Comparison of ENCODE assay signal across 8 cellular contexts in the genomic region with DNA sequence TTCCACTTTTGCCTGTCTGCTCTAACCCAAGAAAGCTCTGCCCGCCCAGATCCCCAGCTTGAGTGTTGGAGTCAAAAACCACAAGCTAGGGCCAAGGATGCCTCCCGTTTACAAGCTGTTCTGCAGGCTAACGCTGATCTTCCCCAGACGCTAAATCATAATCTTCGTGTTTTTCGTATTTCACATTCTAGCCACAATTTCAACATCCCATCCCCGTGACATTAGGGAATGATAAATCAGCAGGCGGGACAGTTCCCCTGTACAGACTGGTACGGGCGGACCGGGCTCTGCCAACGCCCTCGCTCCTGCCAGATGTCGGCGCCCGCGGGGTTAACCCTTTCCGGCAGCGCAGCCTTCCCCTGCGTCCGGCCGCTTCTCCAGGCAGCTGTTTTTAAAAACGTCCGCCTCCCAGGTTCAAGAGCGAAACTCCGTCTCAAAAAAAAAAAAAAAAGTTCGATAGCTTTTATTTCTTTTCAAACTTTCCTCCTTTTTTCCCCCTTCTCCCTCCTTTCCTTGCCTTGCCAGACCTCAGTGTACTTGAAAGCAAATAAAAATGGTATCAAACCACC.
DNase-seq lines count a peak whose midpoint lies in the region; ATAC-seq and TF ChIP-seq lines count a peak whose summit lies in the region.

No MANE protein-coding gene starts in this region.

- H3K9me2 ChIP-seq in GM23338 (ENCODE audit: insufficient read depth) = no peaks in the 10 kb centered on the region

- H3K36me3 Mint-ChIP-seq in GM23338 (ENCODE audit: low read depth) = no peaks in the 10 kb centered on the region

- peak overlapping the region; percentile 81 for H3K4me2 ChIP-seq in GM23338

- peaks cover 20% of the 10 kb centered on the region for H3K4me1 ChIP-seq in GM23338 (ENCODE audit: insufficient read depth)
- H3K4me1 ChIP-seq in lower lobe of right lung = peaks cover 14% of the 10 kb centered on the region

- TF ChIP-seq CTCF in GM23338 (conservative IDR thresholded peaks at IDR 0.05; ENCODE audit: low read depth in 2 of 2) (peak in 1 of 2 experiments; percentile 14; a peak in 1 of 4 replicates), lower lobe of right lung (IDR thresholded peaks at IDR 0.05) (no peak)

- H2AFZ ChIP-seq in GM23338 = peak overlapping the region; percentile 70; the same call in 1 of the 2 replicates

- intact Hi-C loops in lower lobe of right lung (cut with DNase I) = no loop called here

- ATAC-seq in GM23338 (peak; percentile 94), lower lobe of right lung (peak; percentile 81 to 83), GM21825 (IDR thresholded peaks at IDR 0.05; ENCODE audit: unreplicated experiment) (no peak), HG03039 (IDR thresholded peaks at IDR 0.05; ENCODE audit: unreplicated experiment) (no peak)

- peaks cover 19% of the 10 kb centered on the region for H3K4me1 Mint-ChIP-seq in GM23338

- peak overlapping the region; percentile 69 for H3K4me3 Mint-ChIP-seq in GM23338

- H3K4me3 ChIP-seq in GM23338 (peak overlapping the region; percentile 59), lower lobe of right lung (peak overlapping the region; percentile 40)

- H3K27me3 ChIP-seq in GM23338 (ENCODE audit: insufficient read depth) = peaks cover 24% of the 10 kb centered on the region
- peaks cover 40% of the 10 kb centered on the region for H3K27me3 ChIP-seq in lower lobe of right lung (ENCODE audit: low read depth)

- no peaks in the 10 kb centered on the region for H3K9me3 Mint-ChIP-seq in GM23338

- H3K27ac ChIP-seq in GM23338 (ENCODE audit: low read depth) (no peak overlapping the region), lower lobe of right lung (no peak overlapping the region), temporal lobe (ENCODE audit: low read depth, low read length) (peak overlapping the region; percentile 95)

- H3K79me2 ChIP-seq in GM23338 (replicated peaks; ENCODE audit: insufficient read depth) = no peaks in the 10 kb centered on the region

- H3F3A ChIP-seq in GM23338 (replicated peaks; ENCODE audit: low read depth) = no peaks in the 10 kb centered on the region; the same call in 1 of the 2 replicates

- H3K9me3 ChIP-seq in lower lobe of right lung = no peaks in the 10 kb centered on the region

- H3K36me3 ChIP-seq in GM23338 (ENCODE audit: insufficient read depth) = no peaks in the 10 kb centered on the region
- no peaks in the 10 kb centered on the region for H3K36me3 ChIP-seq in lower lobe of right lung

- H3K27me3 Mint-ChIP-seq in GM23338 (ENCODE audit: insufficient read depth, low read depth, poor library complexity) = peaks cover 4% of the 10 kb centered on the region

- H4K20me1 ChIP-seq in GM23338 (replicated peaks; ENCODE audit: insufficient read depth) = no peaks in the 10 kb centered on the region

- DNase-seq in GM23338 (ENCODE audit: low spot score) (peak; percentile 76), RPMI8226 (peak; percentile 14), ecto neural progenitor cell (ENCODE audit: low spot score) (peak; percentile 63), lower lobe of right lung (peak; percentile 75), NAMALWA (ENCODE audit: low spot score) (no peak)

- no peak overlapping the region for H3K27ac Mint-ChIP-seq in GM23338

TF ChIP-seq in GM23338, 12 proteins besides CTCF, POLR2A, EP300 and RAD21:
- TF ChIP-seq, protein P1, sequence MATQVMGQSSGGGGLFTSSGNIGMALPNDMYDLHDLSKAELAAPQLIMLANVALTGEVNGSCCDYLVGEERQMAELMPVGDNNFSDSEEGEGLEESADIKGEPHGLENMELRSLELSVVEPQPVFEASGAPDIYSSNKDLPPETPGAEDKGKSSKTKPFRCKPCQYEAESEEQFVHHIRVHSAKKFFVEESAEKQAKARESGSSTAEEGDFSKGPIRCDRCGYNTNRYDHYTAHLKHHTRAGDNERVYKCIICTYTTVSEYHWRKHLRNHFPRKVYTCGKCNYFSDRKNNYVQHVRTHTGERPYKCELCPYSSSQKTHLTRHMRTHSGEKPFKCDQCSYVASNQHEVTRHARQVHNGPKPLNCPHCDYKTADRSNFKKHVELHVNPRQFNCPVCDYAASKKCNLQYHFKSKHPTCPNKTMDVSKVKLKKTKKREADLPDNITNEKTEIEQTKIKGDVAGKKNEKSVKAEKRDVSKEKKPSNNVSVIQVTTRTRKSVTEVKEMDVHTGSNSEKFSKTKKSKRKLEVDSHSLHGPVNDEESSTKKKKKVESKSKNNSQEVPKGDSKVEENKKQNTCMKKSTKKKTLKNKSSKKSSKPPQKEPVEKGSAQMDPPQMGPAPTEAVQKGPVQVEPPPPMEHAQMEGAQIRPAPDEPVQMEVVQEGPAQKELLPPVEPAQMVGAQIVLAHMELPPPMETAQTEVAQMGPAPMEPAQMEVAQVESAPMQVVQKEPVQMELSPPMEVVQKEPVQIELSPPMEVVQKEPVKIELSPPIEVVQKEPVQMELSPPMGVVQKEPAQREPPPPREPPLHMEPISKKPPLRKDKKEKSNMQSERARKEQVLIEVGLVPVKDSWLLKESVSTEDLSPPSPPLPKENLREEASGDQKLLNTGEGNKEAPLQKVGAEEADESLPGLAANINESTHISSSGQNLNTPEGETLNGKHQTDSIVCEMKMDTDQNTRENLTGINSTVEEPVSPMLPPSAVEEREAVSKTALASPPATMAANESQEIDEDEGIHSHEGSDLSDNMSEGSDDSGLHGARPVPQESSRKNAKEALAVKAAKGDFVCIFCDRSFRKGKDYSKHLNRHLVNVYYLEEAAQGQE (IDR thresholded peaks at IDR 0.05; ENCODE audit: unreplicated experiment) = no peak
- peak; percentile 22 for TF ChIP-seq EZH2 (IDR thresholded peaks at IDR 0.05; ENCODE audit: low read depth, unreplicated experiment)
- no peak for TF ChIP-seq ZNF114 (CRISPR knock-in tag; IDR thresholded peaks at IDR 0.05)
- no peak for TF ChIP-seq CREB1 (CRISPR knock-in tag; IDR thresholded peaks at IDR 0.05; ENCODE audit: low read depth)
- no peak for TF ChIP-seq JUNB (IDR thresholded peaks at IDR 0.05; ENCODE audit: unreplicated experiment)
- TF ChIP-seq ZNF331 (CRISPR knock-in tag; IDR thresholded peaks at IDR 0.05; ENCODE audit: low read depth) = no peak

Comparison
In these comparisons a context has a peak if more than half of its experiments do, and no peak if none do; other contexts are left out.
1. ATAC-seq: peak in GM23338 (single experiment) and lower lobe of right lung (2 of 2); none in GM21825 (single experiment) and HG03039 (single experiment).